ENCODE assay signal across 17 cellular contexts in genomic region chr14:96824283-96824682, GRCh38. TPM values are rescaled to one million over a fixed set of nuclear protein-coding genes. Genes with fewer than 3 reads are reported as not detected.
DNase-seq lines count a peak whose midpoint lies in the region; TF ChIP-seq lines count a peak whose summit lies in the region.
"Had no signal": no experiment of that assay in that cellular context is flagged by ENCODE, and none has a peak within 500 bp of the region (broad histone marks: within the 10 kb centered on the region; RNA-seq: fewer than 3 reads in every experiment).

No MANE protein-coding gene starts in this region.

- H3K4me1 ChIP-seq in fibroblast of lung (ENCODE audit: control insufficient read depth, extremely low read depth, insufficient read depth, low read length) (no peaks in the 10 kb centered on the region), urinary bladder (ENCODE audit: insufficient read depth) (no peaks in the 10 kb centered on the region)

- in situ Hi-C loops in SK-MEL-5 (cut with HindIII; ENCODE audit: low pct_unique_long_range_greater_than_20kb, low sequenced_read_pairs), result no loop called here

- H3K27ac ChIP-seq in fibroblast of lung (ENCODE audit: insufficient read depth, low read length) (no peak overlapping the region), urinary bladder (ENCODE audit: low read depth) (peak overlapping the region; percentile 18)
- H3K27ac ChIP-seq: 22Rv1, PC-9, transverse colon had no signal

- no peaks in the 10 kb centered on the region for H3K9me3 ChIP-seq in fibroblast of lung (ENCODE audit: control insufficient read depth, insufficient read depth, low read depth, low read length)
- H3K9me3 ChIP-seq: transverse colon had no signal

- no peak overlapping the region for H3K9ac ChIP-seq in fibroblast of lung (ENCODE audit: insufficient read depth, low read length)

- WGBS in urinary bladder, result 71% methylated on average over 3 of the region's 3 CpGs

- no peaks in the 10 kb centered on the region for H4K20me1 ChIP-seq in fibroblast of lung (ENCODE audit: control insufficient read depth, extremely low read depth, insufficient read depth, low read length)

- no peaks in the 10 kb centered on the region for H3K27me3 ChIP-seq in fibroblast of lung (ENCODE audit: control insufficient read depth, insufficient read depth, low read length)
- H3K27me3 ChIP-seq: transverse colon had no signal

- peak overlapping the region in 1 of 4 experiments; percentile 22 for H3K4me3 ChIP-seq in fibroblast of lung (replicated peaks in 1 of 4; ENCODE audit: control extremely low read depth in 1 of 4, insufficient read depth in 1 of 4, low read depth in 3 of 4, low read length in 4 of 4)
- no peak overlapping the region for H3K4me3 ChIP-seq in urinary bladder (ENCODE audit: low read depth, low read length)
- H3K4me3 ChIP-seq: PC-9, transverse colon had no signal

- no peak overlapping the region for H3K4me2 ChIP-seq in fibroblast of lung (ENCODE audit: extremely low read depth, insufficient read depth, low read length)
- H3K4me2 ChIP-seq: PC-9 had no signal

- DNase-seq in NCI-H446 treated with DMSO at 0.1 percent for 48 hours (lab: John Stamatoyannopoulos, UW), result peak; percentile 17
- DNase-seq in NCI-H446 (lab: John Stamatoyannopoulos, UW), result no peak
- DNase-seq in SK-MEL-5 (ENCODE audit: low read depth, low spot score), result peak; percentile 5
- peak; percentile 76 to 83 for DNase-seq in fibroblast of lung (ENCODE audit: low read depth in 2 of 2)
- DNase-seq in activated gamma-delta T cell (lab: John Stamatoyannopoulos, UW), result no peak
- no peak for DNase-seq in stimulated activated CD4-positive, alpha-beta T cell treated with anti-CD3 and anti-CD28 coated beads, Interleukin-2, amount 100 ng/mL, for 24 hours
- no peak for DNase-seq in superior temporal gyrus (ENCODE audit: extremely low spot score)
- DNase-seq: activated B cell treated with CpG ODN at 0.5 μM for 24 hours; activated naive CD4-positive, alpha-beta T cell treated with Interleukin-2 at 50 U/mL for 16 hours; COR-L47; GF-D8; NCI-H1417; NCI-H526 treated with DMSO at 0.1 percent for 48 hours; PC-9; transverse colon had no signal

- no peak for TF ChIP-seq CTCF in fibroblast of lung (conservative IDR thresholded peaks at IDR 0.05 in 1 of 2, IDR thresholded peaks at IDR 0.05 in 1 of 2; ENCODE audit: low read depth in 1 of 2, low read length in 2 of 2)

- H3K79me2 ChIP-seq in fibroblast of lung (ENCODE audit: control insufficient read depth, insufficient read depth, low read length), result peaks cover 38% of the 10 kb centered on the region

- H2AFZ ChIP-seq in fibroblast of lung (ENCODE audit: low read length), result no peak overlapping the region
- H2AFZ ChIP-seq: PC-9 had no signal

- H3K36me3 ChIP-seq in fibroblast of lung (ENCODE audit: control insufficient read depth, insufficient read depth, low read length) (no peaks in the 10 kb centered on the region), urinary bladder (ENCODE audit: insufficient read depth) (no peaks in the 10 kb centered on the region)
- H3K36me3 ChIP-seq: transverse colon had no signal

RNA-seq across cellular contexts. Expression of gene VRK1, which starts 27.1 kb away (rescaled TPM):
- 37.1 and 45.6 TPM in 2 replicates for total RNA-seq in SK-MEL-5 (2014; rRNA removed; shearing (Covaris generic))
- polyA plus RNA-seq in SK-MEL-5 (2015; cell fraction: cytosol; rRNA removed), result 19.8 and 23.1 TPM in 2 replicates
- polyA plus RNA-seq in SK-MEL-5 (2015; cell fraction: nucleus; rRNA removed), result 21.1 and 24.4 TPM in 2 replicates
- total RNA-seq in fibroblast of lung, result 24.9 and 40.3 TPM in 2 replicates
- polyA plus RNA-seq in fibroblast of lung, result 11.5 and 26.8 TPM in 2 replicates
- 9.5 and 19.9 TPM in 2 replicates for polyA plus RNA-seq in fibroblast of lung (2012)
- 1.4 and 2.7 TPM in 2 replicates for polyA minus RNA-seq in fibroblast of lung (ENCODE audit: low replicate concordance)
- 37.5 TPM for total RNA-seq in urinary bladder
- 9.0 TPM for polyA plus RNA-seq in urinary bladder

Comparison
In these comparisons a context has a peak if more than half of its experiments do, and no peak if none do; other contexts are left out.
1. DNase-seq: peak in NCI-H446 treated with DMSO at 0.1 percent for 48 hours (single experiment), SK-MEL-5 (single experiment) and fibroblast of lung (2 of 2); none in NCI-H446 (0 of 2), activated gamma-delta T cell (single experiment), stimulated activated CD4-positive, alpha-beta T cell treated with anti-CD3 and anti-CD28 coated beads, Interleukin-2, amount 100 ng/mL, for 24 hours (0 of 2) and superior temporal gyrus (single experiment).